Comparison of ENCODE assay signal across 25 cellular contexts in the genomic region with DNA sequence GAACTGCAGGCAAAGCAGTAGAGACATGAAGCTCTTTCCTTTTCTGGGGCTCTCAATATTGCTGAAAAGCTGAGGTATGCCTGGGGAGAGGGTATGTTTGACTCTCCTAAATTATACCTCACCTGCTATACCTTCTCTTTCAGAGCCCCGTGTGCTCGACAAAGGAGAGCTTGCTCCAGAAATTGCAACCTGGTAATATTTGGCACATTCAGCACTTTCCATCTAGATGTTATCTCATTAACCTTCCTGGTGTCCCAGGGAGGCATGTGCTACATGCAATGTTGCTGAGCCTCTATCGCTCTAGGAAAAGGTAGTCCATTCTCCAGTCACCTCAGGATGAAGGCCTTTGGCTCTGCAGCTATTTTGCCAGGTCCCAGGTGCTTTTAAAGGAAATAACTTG.
"Had no signal": no experiment of that assay in that cellular context is flagged by ENCODE, and none has a peak within 500 bp of the region (broad histone marks: within the 10 kb centered on the region; RNA-seq: fewer than 3 reads in every experiment).

No MANE protein-coding gene starts in this region.

- H3K9me3 ChIP-seq: esophagus squamous epithelium, lower lobe of right lung, neutrophil, prostate gland, thoracic aorta, upper lobe of left lung had no signal

- H3K4me3 Mint-ChIP-seq: effector memory CD8-positive, alpha-beta T cell; naive thymus-derived CD8-positive, alpha-beta T cell; neural crest cell; stimulated activated effector memory CD8-positive, alpha-beta T cell treated with anti-CD3 and anti-CD28 coated beads, Interleukin-12 subunit alpha, Interleukin-12 subunit beta, amount 100 ng/mL, for 72 hours had no signal

- H3K27me3 ChIP-seq: esophagus squamous epithelium, neutrophil, right atrium auricular region, sigmoid colon, tibial nerve, upper lobe of left lung had no signal

- H3K27ac ChIP-seq: coronary artery, esophagus squamous epithelium, lower lobe of right lung, neutrophil, prostate gland, right atrium auricular region, thoracic aorta, upper lobe of left lung had no signal

- ATAC-seq: effector memory CD8-positive, alpha-beta T cell; left ventricle myocardium superior; lower lobe of right lung; naive thymus-derived CD8-positive, alpha-beta T cell; stimulated activated effector memory CD8-positive, alpha-beta T cell treated with anti-CD3 and anti-CD28 coated beads, Interleukin-12 subunit alpha, Interleukin-12 subunit beta, amount 100 ng/mL, for 72 hours; stimulated activated naive CD8-positive, alpha-beta T cell treated with anti-CD3 and anti-CD28 coated beads, Interleukin-15, Interleukin-2, amounts not matched to agents 100 U/mL and 50 U/mL, for 24 hours had no signal

- H3K36me3 Mint-ChIP-seq: stimulated activated effector memory CD8-positive, alpha-beta T cell treated with anti-CD3 and anti-CD28 coated beads, Interleukin-12 subunit alpha, Interleukin-12 subunit beta, amount 100 ng/mL, for 72 hours had no signal

- H3K9me3 Mint-ChIP-seq: effector memory CD8-positive, alpha-beta T cell; stimulated activated effector memory CD8-positive, alpha-beta T cell treated with anti-CD3 and anti-CD28 coated beads, Interleukin-12 subunit alpha, Interleukin-12 subunit beta, amount 100 ng/mL, for 72 hours had no signal

- H3K4me3 ChIP-seq: coronary artery, esophagus squamous epithelium, lower lobe of right lung, prostate gland, right atrium auricular region, sigmoid colon, thoracic aorta, tibial nerve, upper lobe of left lung had no signal

- DNase-seq: dermis blood vessel endothelial cell; effector memory CD8-positive, alpha-beta T cell; erythroblast; esophagus squamous epithelium; head of caudate nucleus; left ventricle myocardium superior; lower lobe of right lung; naive thymus-derived CD8-positive, alpha-beta T cell; sigmoid colon; stimulated activated CD4-positive, alpha-beta T cell treated with anti-CD3 and anti-CD28 coated beads, Interleukin-2, amount 100 ng/mL, for 24 hours; stimulated activated CD4-positive, alpha-beta T cell treated with anti-CD3 and anti-CD28 coated beads, Interleukin-4, amount 100 ng/mL, for 24 hours; stimulated activated naive CD8-positive, alpha-beta T cell treated with anti-CD3 and anti-CD28 coated beads, Interleukin-15, Interleukin-2, amounts not matched to agents 100 U/mL and 50 U/mL, for 24 hours; upper lobe of left lung had no signal

- FAIRE-seq: endometrium, frontal cortex, keratinocyte, urothelium cell line had no signal

- H3K4me1 ChIP-seq: lower lobe of right lung, prostate gland, right atrium auricular region had no signal

- H3K4me1 Mint-ChIP-seq: naive thymus-derived CD8-positive, alpha-beta T cell; stimulated activated effector memory CD8-positive, alpha-beta T cell treated with anti-CD3 and anti-CD28 coated beads, Interleukin-12 subunit alpha, Interleukin-12 subunit beta, amount 100 ng/mL, for 72 hours had no signal

- H3K27ac Mint-ChIP-seq: effector memory CD8-positive, alpha-beta T cell; naive thymus-derived CD8-positive, alpha-beta T cell; stimulated activated effector memory CD8-positive, alpha-beta T cell treated with anti-CD3 and anti-CD28 coated beads, Interleukin-12 subunit alpha, Interleukin-12 subunit beta, amount 100 ng/mL, for 72 hours had no signal

- H3K36me3 ChIP-seq: esophagus squamous epithelium, lower lobe of right lung, neutrophil, prostate gland, right atrium auricular region, sigmoid colon, thoracic aorta, tibial nerve, upper lobe of left lung had no signal
